In the genomic region with DNA sequence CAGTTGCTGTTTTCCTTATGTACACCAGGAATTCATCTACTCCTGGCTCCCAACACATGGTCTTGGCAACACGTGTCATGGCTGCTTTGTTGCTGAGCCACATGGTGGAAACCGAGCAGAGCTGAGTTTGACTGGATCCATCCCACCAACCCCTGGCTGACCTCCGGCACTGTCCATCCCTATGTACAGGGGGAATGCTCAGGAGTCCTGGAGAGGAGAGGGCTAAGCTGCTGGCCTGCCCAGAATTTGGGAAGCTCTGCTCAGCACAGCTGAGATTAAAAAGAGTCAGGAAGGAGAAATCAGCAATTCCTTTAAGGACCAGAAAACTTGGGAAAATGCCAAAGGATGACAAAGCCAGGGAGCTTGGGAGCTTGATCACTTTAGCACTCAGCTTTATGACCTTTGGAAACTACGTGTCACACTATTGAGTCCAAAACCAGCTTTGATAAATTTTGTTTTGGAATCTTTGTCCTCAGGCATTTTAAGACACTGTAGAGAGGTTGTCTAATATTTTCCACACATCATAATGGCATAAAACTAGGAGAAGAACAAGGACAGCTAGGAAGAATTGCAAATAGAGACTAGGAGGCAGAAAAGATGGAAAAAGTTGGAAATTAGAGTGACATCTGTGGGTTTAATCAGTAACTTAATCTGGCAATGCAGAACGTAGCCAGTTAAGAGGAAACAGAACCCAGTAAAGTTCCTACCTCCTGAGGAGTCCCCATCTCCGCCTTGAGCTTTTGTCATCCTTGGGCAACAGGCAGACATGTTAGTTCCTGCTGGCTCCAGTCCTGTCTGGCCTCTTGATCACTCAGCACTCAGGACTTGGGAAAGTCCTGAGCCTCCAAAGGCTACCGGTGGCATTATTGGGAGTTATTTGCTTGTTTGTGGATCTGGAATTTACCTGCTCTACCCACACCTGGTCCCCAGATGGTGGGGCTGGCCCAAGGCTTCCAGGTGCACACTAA, we compare ENCODE assay signal across 1 cellular context.
TF ChIP-seq lines count a peak whose summit lies in the region.

No MANE protein-coding gene starts in this region.

TF ChIP-seq in WTC11, 78 proteins besides CTCF, POLR2A, EP300 and RAD21 (continued from another document):
- TF ChIP-seq, protein P1, sequence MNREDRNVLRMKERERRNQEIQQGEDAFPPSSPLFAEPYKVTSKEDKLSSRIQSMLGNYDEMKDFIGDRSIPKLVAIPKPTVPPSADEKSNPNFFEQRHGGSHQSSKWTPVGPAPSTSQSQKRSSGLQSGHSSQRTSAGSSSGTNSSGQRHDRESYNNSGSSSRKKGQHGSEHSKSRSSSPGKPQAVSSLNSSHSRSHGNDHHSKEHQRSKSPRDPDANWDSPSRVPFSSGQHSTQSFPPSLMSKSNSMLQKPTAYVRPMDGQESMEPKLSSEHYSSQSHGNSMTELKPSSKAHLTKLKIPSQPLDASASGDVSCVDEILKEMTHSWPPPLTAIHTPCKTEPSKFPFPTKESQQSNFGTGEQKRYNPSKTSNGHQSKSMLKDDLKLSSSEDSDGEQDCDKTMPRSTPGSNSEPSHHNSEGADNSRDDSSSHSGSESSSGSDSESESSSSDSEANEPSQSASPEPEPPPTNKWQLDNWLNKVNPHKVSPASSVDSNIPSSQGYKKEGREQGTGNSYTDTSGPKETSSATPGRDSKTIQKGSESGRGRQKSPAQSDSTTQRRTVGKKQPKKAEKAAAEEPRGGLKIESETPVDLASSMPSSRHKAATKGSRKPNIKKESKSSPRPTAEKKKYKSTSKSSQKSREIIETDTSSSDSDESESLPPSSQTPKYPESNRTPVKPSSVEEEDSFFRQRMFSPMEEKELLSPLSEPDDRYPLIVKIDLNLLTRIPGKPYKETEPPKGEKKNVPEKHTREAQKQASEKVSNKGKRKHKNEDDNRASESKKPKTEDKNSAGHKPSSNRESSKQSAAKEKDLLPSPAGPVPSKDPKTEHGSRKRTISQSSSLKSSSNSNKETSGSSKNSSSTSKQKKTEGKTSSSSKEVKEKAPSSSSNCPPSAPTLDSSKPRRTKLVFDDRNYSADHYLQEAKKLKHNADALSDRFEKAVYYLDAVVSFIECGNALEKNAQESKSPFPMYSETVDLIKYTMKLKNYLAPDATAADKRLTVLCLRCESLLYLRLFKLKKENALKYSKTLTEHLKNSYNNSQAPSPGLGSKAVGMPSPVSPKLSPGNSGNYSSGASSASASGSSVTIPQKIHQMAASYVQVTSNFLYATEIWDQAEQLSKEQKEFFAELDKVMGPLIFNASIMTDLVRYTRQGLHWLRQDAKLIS (CRISPR knock-in tag; IDR thresholded peaks at IDR 0.05; ENCODE audit: borderline replicate concordance): no peak
- TF ChIP-seq ESRRA (CRISPR knock-in tag; IDR thresholded peaks at IDR 0.05; ENCODE audit: borderline replicate concordance) (no peak), ZNF138 (CRISPR knock-in tag; conservative IDR thresholded peaks at IDR 0.05) (no peak), STAT6 (CRISPR knock-in tag; conservative IDR thresholded peaks at IDR 0.05; ENCODE audit: low read depth) (no peak), ZBTB21 (CRISPR knock-in tag; IDR thresholded peaks at IDR 0.05; ENCODE audit: borderline replicate concordance) (no peak), TEAD1 (CRISPR knock-in tag; IDR thresholded peaks at IDR 0.05) (no peak), ZNF671 (CRISPR knock-in tag; IDR thresholded peaks at IDR 0.05) (no peak)
- TF ChIP-seq, protein P2, sequence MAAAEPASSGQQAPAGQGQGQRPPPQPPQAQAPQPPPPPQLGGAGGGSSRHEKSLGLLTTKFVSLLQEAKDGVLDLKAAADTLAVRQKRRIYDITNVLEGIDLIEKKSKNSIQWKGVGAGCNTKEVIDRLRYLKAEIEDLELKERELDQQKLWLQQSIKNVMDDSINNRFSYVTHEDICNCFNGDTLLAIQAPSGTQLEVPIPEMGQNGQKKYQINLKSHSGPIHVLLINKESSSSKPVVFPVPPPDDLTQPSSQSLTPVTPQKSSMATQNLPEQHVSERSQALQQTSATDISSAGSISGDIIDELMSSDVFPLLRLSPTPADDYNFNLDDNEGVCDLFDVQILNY (CRISPR knock-in tag; IDR thresholded peaks at IDR 0.05): no peak
- TF ChIP-seq, protein P3, sequence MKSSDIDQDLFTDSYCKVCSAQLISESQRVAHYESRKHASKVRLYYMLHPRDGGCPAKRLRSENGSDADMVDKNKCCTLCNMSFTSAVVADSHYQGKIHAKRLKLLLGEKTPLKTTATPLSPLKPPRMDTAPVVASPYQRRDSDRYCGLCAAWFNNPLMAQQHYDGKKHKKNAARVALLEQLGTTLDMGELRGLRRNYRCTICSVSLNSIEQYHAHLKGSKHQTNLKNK (CRISPR knock-in tag; IDR thresholded peaks at IDR 0.05): no peak
- TF ChIP-seq, protein P4, sequence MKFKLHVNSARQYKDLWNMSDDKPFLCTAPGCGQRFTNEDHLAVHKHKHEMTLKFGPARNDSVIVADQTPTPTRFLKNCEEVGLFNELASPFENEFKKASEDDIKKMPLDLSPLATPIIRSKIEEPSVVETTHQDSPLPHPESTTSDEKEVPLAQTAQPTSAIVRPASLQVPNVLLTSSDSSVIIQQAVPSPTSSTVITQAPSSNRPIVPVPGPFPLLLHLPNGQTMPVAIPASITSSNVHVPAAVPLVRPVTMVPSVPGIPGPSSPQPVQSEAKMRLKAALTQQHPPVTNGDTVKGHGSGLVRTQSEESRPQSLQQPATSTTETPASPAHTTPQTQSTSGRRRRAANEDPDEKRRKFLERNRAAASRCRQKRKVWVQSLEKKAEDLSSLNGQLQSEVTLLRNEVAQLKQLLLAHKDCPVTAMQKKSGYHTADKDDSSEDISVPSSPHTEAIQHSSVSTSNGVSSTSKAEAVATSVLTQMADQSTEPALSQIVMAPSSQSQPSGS (CRISPR knock-in tag; IDR thresholded peaks at IDR 0.05; ENCODE audit: borderline replicate concordance, low read depth): no peak
- TF ChIP-seq, protein P5, sequence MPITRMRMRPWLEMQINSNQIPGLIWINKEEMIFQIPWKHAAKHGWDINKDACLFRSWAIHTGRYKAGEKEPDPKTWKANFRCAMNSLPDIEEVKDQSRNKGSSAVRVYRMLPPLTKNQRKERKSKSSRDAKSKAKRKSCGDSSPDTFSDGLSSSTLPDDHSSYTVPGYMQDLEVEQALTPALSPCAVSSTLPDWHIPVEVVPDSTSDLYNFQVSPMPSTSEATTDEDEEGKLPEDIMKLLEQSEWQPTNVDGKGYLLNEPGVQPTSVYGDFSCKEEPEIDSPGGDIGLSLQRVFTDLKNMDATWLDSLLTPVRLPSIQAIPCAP (CRISPR knock-in tag; IDR thresholded peaks at IDR 0.05): no peak
TF ChIP-seq in WTC11: peak in this region for 0.
